ENCODE assay signal across 8 cellular contexts in the genomic region with DNA sequence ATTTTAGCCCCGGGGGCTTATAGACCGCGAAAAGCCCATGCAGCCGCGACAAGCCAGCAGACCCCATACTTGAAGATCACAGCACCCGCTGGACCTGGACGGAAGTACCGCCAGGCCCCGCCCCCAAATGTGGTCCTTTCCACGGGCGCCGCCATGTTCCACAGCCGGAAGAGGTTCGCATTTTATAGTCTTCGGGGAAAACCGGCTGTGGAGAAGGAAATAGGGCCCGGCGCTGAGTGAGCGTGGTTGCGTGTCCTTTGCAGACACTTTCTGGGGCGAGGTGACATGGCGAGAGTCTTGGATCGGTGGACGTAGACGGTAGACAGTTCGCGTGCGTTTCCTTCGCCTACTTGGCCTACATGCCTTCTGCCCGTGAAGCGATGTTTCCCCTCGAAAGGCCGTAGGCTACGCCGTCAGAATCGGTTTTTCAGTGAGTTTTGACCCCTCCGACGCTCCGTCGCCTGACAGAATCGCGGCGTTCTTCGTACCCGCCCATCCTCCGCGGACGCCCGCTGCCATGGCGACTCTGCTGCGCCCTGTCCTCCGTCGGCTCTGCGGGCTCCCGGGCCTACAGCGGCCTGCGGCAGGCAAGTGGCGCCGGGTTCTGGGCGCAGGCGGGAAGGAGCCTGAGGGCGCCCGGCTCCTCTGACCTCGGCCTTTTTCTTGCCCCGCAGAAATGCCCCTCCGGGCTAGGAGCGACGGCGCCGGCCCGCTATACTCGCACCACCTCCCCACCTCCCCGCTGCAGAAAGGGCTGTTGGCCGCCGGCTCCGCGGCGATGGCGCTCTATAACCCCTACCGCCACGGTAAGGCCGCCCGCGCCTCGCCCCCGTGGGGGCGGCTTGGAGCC. TPM values are rescaled to one million over a fixed set of nuclear protein-coding genes. Genes with fewer than 3 reads are reported as not detected.
DNase-seq lines count a peak whose midpoint lies in the region; ATAC-seq and TF ChIP-seq lines count a peak whose summit lies in the region.

A gene (plus strand): TSS at position 498 of the 850 bp plus-strand sequence. CDS start 20 bp downstream, at position 518.
A gene with protein sequence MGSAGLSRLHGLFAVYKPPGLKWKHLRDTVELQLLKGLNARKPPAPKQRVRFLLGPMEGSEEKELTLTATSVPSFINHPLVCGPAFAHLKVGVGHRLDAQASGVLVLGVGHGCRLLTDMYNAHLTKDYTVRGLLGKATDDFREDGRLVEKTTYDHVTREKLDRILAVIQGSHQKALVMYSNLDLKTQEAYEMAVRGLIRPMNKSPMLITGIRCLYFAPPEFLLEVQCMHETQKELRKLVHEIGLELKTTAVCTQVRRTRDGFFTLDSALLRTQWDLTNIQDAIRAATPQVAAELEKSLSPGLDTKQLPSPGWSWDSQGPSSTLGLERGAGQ (minus strand): TSS at position 106 of the 850 bp plus-strand sequence. CDS start 39 bp downstream, at position 67.

- peak; percentile 86 for ATAC-seq in GM18511 (IDR thresholded peaks at IDR 0.05; ENCODE audit: unreplicated experiment)
- ATAC-seq in HG03025 (IDR thresholded peaks at IDR 0.05; ENCODE audit: low FRiP score, unreplicated experiment), result peak; percentile 72
- peak; percentile 98 for ATAC-seq in aorta (ENCODE audit: low FRiP score)

- 1% methylated on average over 87 of the region's 87 CpGs for WGBS in hepatocyte (ENCODE audit: low lambda C conversion rate, missing lambda C conversion rate)
- WGBS in aorta, 2 donors, result 0% methylated on average over 87 of the region's 87 CpGs

- TF ChIP-seq CTCF in astrocyte of the cerebellum (IDR thresholded peaks at IDR 0.05; ENCODE audit: low read depth, low read length, missing control alignments), result no peak
- no peak for TF ChIP-seq CTCF in hepatocyte (IDR thresholded peaks at IDR 0.05; ENCODE audit: poor library complexity)

- peak; percentile 95 to 96 for DNase-seq in NCI-H2081 (lab: John Stamatoyannopoulos, UW)
- DNase-seq in T-helper 9 cell, result peak; percentile 90
- peak; percentile 87 for DNase-seq in astrocyte of the cerebellum (ENCODE audit: low read depth)
- peak; percentile 97 for DNase-seq in hepatocyte (ENCODE audit: low spot score)
- DNase-seq in renal cortical epithelial cell (ENCODE audit: low read depth), result peak; percentile 83
- DNase-seq in aorta, result peak; percentile 95 to 97

- H2AFZ ChIP-seq in hepatocyte, result peak within 1 kb of the TSS; percentile 77

- peaks cover 13% of the 10 kb centered on the region for H3K4me1 ChIP-seq in hepatocyte (ENCODE audit: insufficient read depth)
- H3K4me1 ChIP-seq in aorta (ENCODE audit: control insufficient read depth in 1 of 2, insufficient read depth in 2 of 2, low read length in 2 of 2), result no peaks in the 10 kb centered on the region

- H3K4me2 ChIP-seq in hepatocyte, result peak within 1 kb of the TSS; percentile 89

- no peaks in the 10 kb centered on the region for H3K27me3 ChIP-seq in hepatocyte
- no peaks in the 10 kb centered on the region for H3K27me3 ChIP-seq in aorta (ENCODE audit: control insufficient read depth in 1 of 2, insufficient read depth in 2 of 2, low read length in 1 of 2)

- H3K27ac ChIP-seq in hepatocyte (peak within 1 kb of the TSS; percentile 93), aorta (ENCODE audit: low read depth in 1 of 2, low read length in 2 of 2) (peak within 1 kb of the TSS in 1 of 2 donors; percentile 58)

- peaks cover 32% of the 10 kb centered on the region for H3K79me2 ChIP-seq in hepatocyte

- H3K36me3 ChIP-seq in hepatocyte (replicated peaks; ENCODE audit: insufficient read depth, low read depth) (no peaks in the 10 kb centered on the region), aorta (ENCODE audit: control insufficient read depth in 1 of 2, insufficient read depth in 2 of 2, low read length in 1 of 2) (no peaks in the 10 kb centered on the region)

- intact Hi-C loops in aorta (cut with DNase I), result no loop called here

- H3K9me3 ChIP-seq in hepatocyte (ENCODE audit: low read depth) (no peaks in the 10 kb centered on the region), aorta (ENCODE audit: control insufficient read depth, low read length) (no peaks in the 10 kb centered on the region)

- peaks cover 5% of the 10 kb centered on the region for H4K20me1 ChIP-seq in hepatocyte (ENCODE audit: insufficient read depth, poor library complexity, severe bottlenecking)

- in situ Hi-C loops in astrocyte of the cerebellum (cut with HindIII; ENCODE audit: low sequenced_read_pairs), result no loop called here

- H3K4me3 ChIP-seq in astrocyte of the cerebellum (ENCODE audit: low read depth, low read length), result peak within 1 kb of the TSS; percentile 95
- peak within 1 kb of the TSS; percentile 60 for H3K4me3 ChIP-seq in hepatocyte
- peak within 1 kb of the TSS; percentile 84 to 90 for H3K4me3 ChIP-seq in aorta (ENCODE audit: low read length in 2 of 2)

- no peaks in the 10 kb centered on the region for H3K9me2 ChIP-seq in hepatocyte (replicated peaks; ENCODE audit: insufficient read depth)

RNA-seq across cellular contexts. Expression of the first gene that starts in this region (rescaled TPM):
- total RNA-seq in hepatocyte, result 38.2 and 40.9 TPM in 2 replicates
- 35.2 and 42.8 TPM in 2 replicates for polyA plus RNA-seq in hepatocyte
- 35.5 and 38.2 TPM in 2 replicates for total RNA-seq in renal cortical epithelial cell
- total RNA-seq in aorta, result 10 to 100 TPM; 14.7 to 28.4 TPM
- 10 to 100 TPM; 22.2 to 53.8 TPM for polyA plus RNA-seq in aorta

RNA-seq across cellular contexts. Expression of the second gene that starts in this region (rescaled TPM):
- total RNA-seq in hepatocyte (15.1 and 17.4 TPM in 2 replicates), renal cortical epithelial cell (15.2 and 17.4 TPM in 2 replicates), aorta (10 to 100 TPM; 11.8 to 14.3 TPM)
- polyA plus RNA-seq in hepatocyte (44.5 and 50.9 TPM in 2 replicates), aorta (10 to 100 TPM in 1 of 2 donors, 1 to 10 TPM in 1; 9.8 to 11.1 TPM)
